ENCODE assay signal across 8 cellular contexts in the genomic region with DNA sequence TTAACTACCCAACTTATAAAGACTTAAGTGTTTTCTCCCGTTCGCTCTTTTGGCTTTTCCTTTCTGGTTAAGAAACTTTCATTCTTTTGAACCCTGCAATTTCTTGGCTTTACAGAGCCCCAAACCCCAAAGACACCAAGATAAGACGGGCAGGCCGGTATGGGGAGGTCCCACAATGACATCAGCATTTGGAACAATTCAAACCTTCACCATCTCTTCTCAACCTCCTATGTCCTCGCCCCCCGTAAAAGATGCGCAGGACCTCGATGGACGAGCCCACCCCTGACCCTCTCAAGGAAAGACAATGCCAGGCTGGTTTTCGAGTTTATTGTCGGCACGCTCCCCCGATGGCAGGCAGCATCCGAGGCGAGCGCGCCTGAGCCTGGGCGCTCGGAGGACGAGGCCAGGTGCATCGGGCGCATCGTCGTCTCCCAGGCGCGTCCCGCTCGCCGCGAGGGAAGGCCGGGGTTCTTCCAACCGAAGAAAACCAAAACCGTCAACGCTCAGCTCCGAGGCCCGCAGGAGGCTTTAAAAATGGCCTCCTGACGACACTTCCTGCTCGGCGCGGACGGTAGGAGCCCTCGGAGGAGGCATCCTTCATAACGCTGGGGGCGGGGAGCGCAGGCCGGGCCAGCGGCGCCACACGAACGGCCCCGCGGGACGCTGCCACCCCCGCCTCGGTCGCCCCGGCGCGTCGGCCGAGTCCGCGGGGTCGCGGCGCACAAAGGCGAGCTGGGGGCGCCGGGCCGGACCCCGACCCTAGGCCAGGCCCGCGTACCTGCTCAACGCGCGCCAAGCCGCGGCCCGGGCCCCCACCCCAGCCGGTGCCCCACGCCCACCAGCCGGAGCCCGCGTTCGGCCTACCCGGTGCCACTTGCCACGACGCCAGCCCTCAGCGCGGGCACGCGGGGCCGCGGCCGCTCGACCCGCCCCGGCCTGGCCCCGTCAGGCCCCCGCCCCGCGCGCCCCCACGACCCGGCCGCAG. TPM values are rescaled to one million over a fixed set of nuclear protein-coding genes. Genes with fewer than 3 reads are reported as not detected.
A peak's percentile ranks its signal among the peaks of the same experiment; 100 is the strongest.
DNase-seq lines count a peak whose midpoint lies in the region; ATAC-seq, FAIRE-seq and TF ChIP-seq lines count a peak whose summit lies in the region.

No MANE protein-coding gene starts in this region.

- no peak for TF ChIP-seq POLR2A in esophagus muscularis mucosa (IDR thresholded peaks at IDR 0.05; ENCODE audit: low read depth)

- H3K4me1 ChIP-seq in esophagus muscularis mucosa (peaks cover 14 to 28% (median 24%) of the 10 kb centered on the region in 4 donors), tibial artery (peaks cover 0 to 23% (median 11%) of the 10 kb centered on the region in 4 donors)

- no peak overlapping the region for H3K27ac Mint-ChIP-seq in nephron progenitor cell

- peaks cover 12% of the 10 kb centered on the region for H3K4me1 Mint-ChIP-seq in nephron progenitor cell

- peak overlapping the region; percentile 21 to 77 (median 68) for H3K27ac ChIP-seq in esophagus muscularis mucosa (replicated peaks in 1 of 4)
- peak overlapping the region; percentile 2 to 28 for H3K27ac ChIP-seq in tibial artery

- TF ChIP-seq CTCF in esophagus muscularis mucosa (IDR thresholded peaks at IDR 0.05): no peak
- no peak for TF ChIP-seq CTCF in nephron progenitor cell (IDR thresholded peaks at IDR 0.05)
- no peak for TF ChIP-seq CTCF in tibial artery (IDR thresholded peaks at IDR 0.05)

- peak overlapping the region; percentile 64 to 86 (median 70) for H3K4me3 ChIP-seq in esophagus muscularis mucosa
- peak overlapping the region; percentile 59 to 67 for H3K4me3 ChIP-seq in tibial artery

- FAIRE-seq in GM18507 (lab: Jason Lieb, UNC): peak; percentile 84

- 18% methylated on average over 38 of the region's 106 CpGs for WGBS in esophagus muscularis mucosa

- ATAC-seq in HG02571 (IDR thresholded peaks at IDR 0.05; ENCODE audit: unreplicated experiment): peak; percentile 60

- peaks cover 0 to 4% (median 0%) of the 10 kb centered on the region in 4 donors for H3K9me3 ChIP-seq in esophagus muscularis mucosa
- H3K9me3 ChIP-seq in tibial artery: peaks cover 0 to 5% (median 0%) of the 10 kb centered on the region in 3 donors

- no peak for TF ChIP-seq EP300 in esophagus muscularis mucosa (IDR thresholded peaks at IDR 0.05)

- H3K36me3 Mint-ChIP-seq in nephron progenitor cell (ENCODE audit: low read depth): peaks cover 64% of the 10 kb centered on the region

- peaks cover 0 to 21% (median under 1%) of the 10 kb centered on the region in 4 donors for H3K27me3 ChIP-seq in esophagus muscularis mucosa
- peaks cover 0 to 16% of the 10 kb centered on the region in 2 donors for H3K27me3 ChIP-seq in tibial artery

- DNase-seq in GM18507 (ENCODE audit: extremely low spot score, insufficient read length, low read depth): peak; percentile 33
- DNase-seq in NCI-H2171 treated with DMSO at 0.1 percent for 48 hours (lab: John Stamatoyannopoulos, UW): peak; percentile 10
- peak; percentile 69 for DNase-seq in activated T-cell treated with anti-CD3 and anti-CD28 coated beads, Interleukin-2, amount 50 U/mL, for 1 hour
- DNase-seq in esophagus muscularis mucosa (ENCODE audit: extremely low spot score): no peak
- peak; percentile 56 for DNase-seq in nephron progenitor cell
- DNase-seq in tibial artery: peak; percentile 32 to 70
- no peak for DNase-seq in NK-92 (lab: John Stamatoyannopoulos, UW; ENCODE audit: unreplicated experiment)

- intact Hi-C loops in esophagus muscularis mucosa (cut with DNase I): no loop called here
- intact Hi-C loops in tibial artery (cut with DNase I; ENCODE audit: low total_unique reads): no loop called here

- H3K9me3 Mint-ChIP-seq in nephron progenitor cell: peaks cover 80% of the 10 kb centered on the region

- H3K27me3 Mint-ChIP-seq in nephron progenitor cell (ENCODE audit: low read depth, poor library complexity): peaks cover 43% of the 10 kb centered on the region

- H3K4me3 Mint-ChIP-seq in nephron progenitor cell: peak overlapping the region; percentile 86

- peaks cover 0 to 33% (median 20%) of the 10 kb centered on the region in 4 donors for H3K36me3 ChIP-seq in esophagus muscularis mucosa
- H3K36me3 ChIP-seq in tibial artery: peaks cover 21 to 29% (median 29%) of the 10 kb centered on the region in 3 donors

RNA-seq across cellular contexts. Expression of a gene that starts 0.7 kb away (rescaled TPM):
- 10 to 100 TPM; 29.1 to 46.0 (median 33.3) TPM for total RNA-seq in esophagus muscularis mucosa

Comparison
In these comparisons a context has a peak if more than half of its experiments do, and no peak if none do; other contexts are left out.
1. DNase-seq: peak in GM18507 (single experiment), NCI-H2171 treated with DMSO at 0.1 percent for 48 hours (single experiment), activated T-cell treated with anti-CD3 and anti-CD28 coated beads, Interleukin-2, amount 50 U/mL, for 1 hour (single experiment), nephron progenitor cell (single experiment) and tibial artery (2 of 2); none in esophagus muscularis mucosa (single experiment) and NK-92 (single experiment).